In genomic region chr11:96299155-96299883, GRCh38 we compare ENCODE assay signal across 13 cellular contexts. TPM values are rescaled to one million over a fixed set of nuclear protein-coding genes. Genes with fewer than 3 reads are reported as not detected.
A peak's percentile ranks its signal among the peaks of the same experiment; 100 is the strongest.
DNase-seq lines count a peak whose midpoint lies in the region; ATAC-seq, FAIRE-seq and TF ChIP-seq lines count a peak whose summit lies in the region.
"Had no signal": no experiment of that assay in that cellular context is flagged by ENCODE, and none has a peak within 500 bp of the region (broad histone marks: within the 10 kb centered on the region; RNA-seq: fewer than 3 reads in every experiment).

No MANE protein-coding gene starts in this region.

- WGBS in GM12878 (ENCODE audit: insufficient coverage, insufficient replicate concordance, low lambda C conversion rate, missing lambda C conversion rate) = 93% methylated on average over 8 of the region's 8 CpGs

- H3K4me1 Mint-ChIP-seq in activated naive CD4-positive, alpha-beta T cell treated with anti-CD3 and anti-CD28 coated beads, Interleukin-2, amount 50 U/mL, for 24 hours = peaks cover 91% of the 10 kb centered on the region
- peaks cover 38% of the 10 kb centered on the region for H3K4me1 Mint-ChIP-seq in mesothelial cell of epicardium

- H3K27ac ChIP-seq in GM12878 (ENCODE audit: control insufficient read depth, insufficient read depth) (no peak overlapping the region), upper lobe of right lung (peak overlapping the region; percentile 7)
- H3K27ac ChIP-seq: prostate gland had no signal

- CTCF ChIA-PET in GM12878 (lab: Yijun Ruan, JAX) = interaction anchor here (0.6 to 1.7 kb wide), 6 partner anchors 11 to 546 kb away, joined by 3 to 5 read pairs (median 3); no protein-coding TSS in a partner anchor

- H3K4me2 ChIP-seq in GM12878 (ENCODE audit: control insufficient read depth, insufficient read depth) = no peak overlapping the region; the same call in 1 of the 2 replicates

- no peaks in the 10 kb centered on the region for H3K9me3 Mint-ChIP-seq in activated naive CD4-positive, alpha-beta T cell treated with anti-CD3 and anti-CD28 coated beads, Interleukin-2, amount 50 U/mL, for 24 hours
- no peaks in the 10 kb centered on the region for H3K9me3 Mint-ChIP-seq in mesothelial cell of epicardium
- H3K9me3 Mint-ChIP-seq: T-helper 2 cell treated with Interferon-gamma antibody and Interleukin-4, amounts not matched to agents 5 μg/mL and 100 μg/mL, for 36 hours had no signal

- POLR2A ChIA-PET in GM12878 (lab: Charles Lee) = interaction anchor here (0.6 to 0.7 kb wide), 2 partner anchors 22 to 57 kb away, joined by 3 to 4 read pairs; no protein-coding TSS in a partner anchor

- H3K9me3 ChIP-seq in GM12878 (replicated peaks; ENCODE audit: control insufficient read depth, insufficient read depth, low read length) (no peaks in the 10 kb centered on the region), upper lobe of right lung (no peaks in the 10 kb centered on the region)
- H3K9me3 ChIP-seq: prostate gland had no signal

- no peaks in the 10 kb centered on the region for H3K27me3 Mint-ChIP-seq in activated naive CD4-positive, alpha-beta T cell treated with anti-CD3 and anti-CD28 coated beads, Interleukin-2, amount 50 U/mL, for 24 hours
- H3K27me3 Mint-ChIP-seq in mesothelial cell of epicardium (ENCODE audit: low read depth) = no peaks in the 10 kb centered on the region

- no peak for TF ChIP-seq RAD21 in GM12878 (IDR thresholded peaks at IDR 0.05; ENCODE audit: insufficient read depth, low read depth, low read length)

- H3K4me3 ChIP-seq in GM12878 (no peak overlapping the region), upper lobe of right lung (no peak overlapping the region)
- H3K4me3 ChIP-seq: prostate gland had no signal

- H3K4me1 ChIP-seq in GM12878 (ENCODE audit: control insufficient read depth, insufficient read depth, low read length) = peaks cover 10% of the 10 kb centered on the region
- H3K4me1 ChIP-seq in upper lobe of right lung = peaks cover 37% of the 10 kb centered on the region
- H3K4me1 ChIP-seq: prostate gland had no signal

- no TSS peak for BruUV-seq in GM12878 (replicated peaks; lab: Mats Ljungman, UMichigan)

- peak; percentile 62 for ATAC-seq in GM12878
- peak; percentile 85 for ATAC-seq in upper lobe of right lung
- ATAC-seq in HG02763 (IDR thresholded peaks at IDR 0.05; ENCODE audit: unreplicated experiment) = no peak
- ATAC-seq in GM18907 (IDR thresholded peaks at IDR 0.05; ENCODE audit: unreplicated experiment) = no peak

- H3K36me3 Mint-ChIP-seq in activated naive CD4-positive, alpha-beta T cell treated with anti-CD3 and anti-CD28 coated beads, Interleukin-2, amount 50 U/mL, for 24 hours = peaks cover 19% of the 10 kb centered on the region
- H3K36me3 Mint-ChIP-seq in mesothelial cell of epicardium = peaks cover 2% of the 10 kb centered on the region

- H2AFZ ChIP-seq in GM12878 (ENCODE audit: control insufficient read depth, low read depth, low read length) = no peak overlapping the region

- TF ChIP-seq CTCF in GM12878 (IDR thresholded peaks at IDR 0.05 in 2 of 3, conservative IDR thresholded peaks at IDR 0.05 in 1 of 3; ENCODE audit: control insufficient read depth in 2 of 3, extremely low read depth in 1 of 3, insufficient read depth in 1 of 3, low read depth in 3 of 3, low read length in 3 of 3) (no peak), mesothelial cell of epicardium (IDR thresholded peaks at IDR 0.05; ENCODE audit: unreplicated experiment) (no peak), upper lobe of right lung (IDR thresholded peaks at IDR 0.05) (no peak)

- DNase-seq in activated naive CD4-positive, alpha-beta T cell treated with Interleukin-2 at 50 U/mL for 16 hours = no peak
- DNase-seq in GM12878 (ENCODE audit: low read depth, low spot score) = no peak
- DNase-seq in mesothelial cell of epicardium (ENCODE audit: low spot score in 2 of 2, unreplicated experiment in 2 of 2) = no peak
- DNase-seq in upper lobe of right lung = no peak
- DNase-seq in H54 (ENCODE audit: insufficient read length, low spot score) = no peak
- DNase-seq: anterior cingulate cortex; effector memory CD4-positive, alpha-beta T cell; EL had no signal

- H4K20me1 ChIP-seq in GM12878 (ENCODE audit: control insufficient read depth, insufficient read depth) = no peaks in the 10 kb centered on the region

- intact Hi-C loops in GM12878 (cut with micrococcal nuclease; ENCODE audit: unreplicated experiment) (no loop called here), upper lobe of right lung (cut with DNase I) (no loop called here)

- H3K27me3 ChIP-seq in GM12878 (replicated peaks in 1 of 2; ENCODE audit: control insufficient read depth in 2 of 2, insufficient read depth in 2 of 2, low read length in 1 of 2) (no peaks in the 10 kb centered on the region), upper lobe of right lung (no peaks in the 10 kb centered on the region)

- RAD21 ChIA-PET in GM12878 (lab: Charles Lee; ENCODE audit: unreplicated experiment) = interaction anchor here (1.2 to 1.5 kb wide), 2 partner anchors 9 to 44 kb away, joined by 3 to 4 read pairs; partner anchors contain the start of gene MAML2

- in situ Hi-C loops in GM12878 (cut with MboI) = no loop called here

- peak overlapping the region; percentile 70 for H3K27ac Mint-ChIP-seq in activated naive CD4-positive, alpha-beta T cell treated with anti-CD3 and anti-CD28 coated beads, Interleukin-2, amount 50 U/mL, for 24 hours
- H3K27ac Mint-ChIP-seq in mesothelial cell of epicardium = peak overlapping the region; percentile 4
- H3K27ac Mint-ChIP-seq: T-helper 2 cell treated with Interferon-gamma antibody and Interleukin-4, amounts not matched to agents 5 μg/mL and 100 μg/mL, for 36 hours had no signal

- FAIRE-seq in GM12878 (lab: Jason Lieb, UNC) (peak; percentile 41), H54 (lab: Jason Lieb, UNC) (no peak)

- H3K79me2 ChIP-seq in GM12878 (ENCODE audit: control insufficient read depth, insufficient read depth, low read length) = peaks cover 40% of the 10 kb centered on the region

- TF ChIP-seq POLR2A in GM12878 (IDR thresholded peaks at IDR 0.05; ENCODE audit: low read depth, low read length) = no peak
- TF ChIP-seq POLR2A in H54 (IDR thresholded peaks at IDR 0.05; ENCODE audit: low read depth, low read length) = no peak

- SMC1A ChIA-PET in GM12878 (lab: Charles Lee; ENCODE audit: uncharacterized antibody, unreplicated experiment) = interaction anchor here (0.7 to 10.4 kb wide), 7 partner anchors 10 to 43 kb away, joined by 3 to 101 read pairs (median 5); partner anchors contain the start of gene MAML2

- TF ChIP-seq EP300 in GM12878 (IDR thresholded peaks at IDR 0.05; ENCODE audit: borderline replicate concordance in 1 of 2, control insufficient read depth in 1 of 2, low read depth in 2 of 2, low read length in 2 of 2) = no peak

- no peak overlapping the region for H3K4me3 Mint-ChIP-seq in activated naive CD4-positive, alpha-beta T cell treated with anti-CD3 and anti-CD28 coated beads, Interleukin-2, amount 50 U/mL, for 24 hours
- H3K4me3 Mint-ChIP-seq in mesothelial cell of epicardium = no peak overlapping the region
- H3K4me3 Mint-ChIP-seq: T-helper 2 cell treated with Interferon-gamma antibody and Interleukin-4, amounts not matched to agents 5 μg/mL and 100 μg/mL, for 36 hours had no signal

- H3K36me3 ChIP-seq in GM12878 (ENCODE audit: control insufficient read depth in 2 of 2, insufficient read depth in 2 of 2, low read length in 1 of 2) = 0 out of 4 replicates have a peak, but pooled peaks cover 0 to 3% of the 10 kb centered on the region in 2 experiments
- no peaks in the 10 kb centered on the region for H3K36me3 ChIP-seq in upper lobe of right lung
- H3K36me3 ChIP-seq: prostate gland had no signal

- no peak overlapping the region for H3K9ac ChIP-seq in GM12878 (ENCODE audit: control insufficient read depth, insufficient read depth, low read length)

TF ChIP-seq in GM12878, 131 proteins besides CTCF, POLR2A, EP300 and RAD21 (continues in another document):
- TF ChIP-seq SRF (IDR thresholded peaks at IDR 0.05; ENCODE audit: low read depth in 2 of 2, low read length in 2 of 2) (no peak), IRF4 (IDR thresholded peaks at IDR 0.05; ENCODE audit: low read depth, low read length) (no peak), ATF2 (IDR thresholded peaks at IDR 0.05; ENCODE audit: low read length) (no peak), YY1 (IDR thresholded peaks at IDR 0.05; ENCODE audit: low read depth, low read length) (no peak), CHD1 (IDR thresholded peaks at IDR 0.05; ENCODE audit: low read depth, low read length) (no peak), NFYA (IDR thresholded peaks at IDR 0.05; ENCODE audit: borderline replicate concordance, low read depth, low read length) (no peak), EGR1 (IDR thresholded peaks at IDR 0.05; ENCODE audit: borderline replicate concordance in 1 of 2, low read depth in 2 of 2, low read length in 2 of 2) (no peak)

RNA-seq across cellular contexts. Expression of gene MAML2, which starts 43.7 kb away (rescaled TPM):
- 40.1 and 41.3 TPM in 2 replicates for total RNA-seq in GM12878 (2013; cell fraction: nucleolus; rRNA removed)
- total RNA-seq in GM12878 (2014; rRNA removed) (15.0 and 16.0 TPM in 2 replicates), GM12878 (2014; rRNA removed; fragmentation: Illumina TruSeq; extraction: Trizol) (11.4 and 12.6 TPM in 2 replicates), GM12878 (2021) (12.7 and 13.3 TPM in 2 replicates), mesothelial cell of epicardium (36.4 to 38.4 TPM (median 38.3 TPM) in 3 replicates), upper lobe of right lung (27.5 TPM)
- 3.6 TPM for polyA plus RNA-seq in GM12878 (2011; ENCODE audit: low read depth)
- polyA plus RNA-seq in GM12878 (2011; rRNA removed) (12.5 and 15.1 TPM in 2 replicates), GM12878 (2014; fragmentation: Illumina TruSeq; extraction: Trizol) (14.1 and 14.8 TPM in 2 replicates), GM12878 (2014; fragmentation: Nextera tagmentation; extraction: Ambion mirVana) (1 to 10 TPM; 2.5 to 2.6 TPM), GM12878 (2014; rRNA removed) (12.7 and 13.2 TPM in 2 replicates), GM12878 (2016; fragmentation: Nextera tagmentation; extraction: Ambion mirVana) (1 to 10 TPM; 6.8 to 7.5 TPM)
- polyA plus RNA-seq in GM12878 (2011; cell fraction: cytosol; rRNA removed) = 15.6 and 18.7 TPM in 2 replicates
- 14.3 and 15.4 TPM in 2 replicates for polyA plus RNA-seq in GM12878 (2011; cell fraction: nucleus; rRNA removed)
- polyA plus RNA-seq in GM12878 (2012) = 4.3 and 6.8 TPM in 2 replicates
- polyA minus RNA-seq in GM12878 (2011; rRNA and poly(A)+ RNA removed) = 40.1 and 42.2 TPM in 2 replicates
- 13.3 and 17.5 TPM in 2 replicates for polyA minus RNA-seq in GM12878 (2011; cell fraction: cytosol; rRNA and poly(A)+ RNA removed)
- 32.0 and 54.5 TPM in 2 replicates for polyA minus RNA-seq in GM12878 (2011; cell fraction: nucleus; rRNA and poly(A)+ RNA removed)

Comparison
In these comparisons a context has a peak if more than half of its experiments do, and no peak if none do; other contexts are left out.
1. ATAC-seq: peak in GM12878 (single experiment) and upper lobe of right lung (single experiment); none in HG02763 (single experiment) and GM18907 (single experiment).